Comparison of ENCODE assay signal across 10 cellular contexts in the genomic region with DNA sequence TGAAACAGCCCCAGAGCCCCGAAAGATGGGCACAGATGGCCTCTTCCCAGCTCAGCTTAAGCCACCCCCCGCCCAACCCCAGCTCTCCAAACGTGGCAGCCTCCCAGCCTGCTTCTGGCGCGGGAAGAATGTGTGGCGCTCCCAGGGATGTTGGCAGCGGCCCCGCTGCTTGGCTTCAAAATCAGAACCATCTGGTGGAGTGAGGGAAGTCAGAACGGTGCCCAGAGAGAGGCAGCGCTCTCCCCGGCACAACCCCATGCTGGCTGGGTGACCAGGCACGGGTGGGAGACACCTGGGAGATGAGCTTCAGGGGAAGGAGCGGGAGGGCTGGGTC.
A peak's percentile ranks its signal among the peaks of the same experiment; 100 is the strongest.
DNase-seq lines count a peak whose midpoint lies in the region; ATAC-seq, FAIRE-seq and TF ChIP-seq lines count a peak whose summit lies in the region.
"Had no signal": no experiment of that assay in that cellular context is flagged by ENCODE, and none has a peak within 500 bp of the region (broad histone marks: within the 10 kb centered on the region; RNA-seq: fewer than 3 reads in every experiment).

No MANE protein-coding gene starts in this region.

- H3K9ac ChIP-seq in SK-N-MC (ENCODE audit: insufficient read length) = peak overlapping the region; percentile 56

- ATAC-seq in Right ventricle myocardium superior (ENCODE audit: poor library complexity) (peak; percentile 91), GM21423 (IDR thresholded peaks at IDR 0.05; ENCODE audit: unreplicated experiment) (no peak), GM21786 (IDR thresholded peaks at IDR 0.05; ENCODE audit: unreplicated experiment) (no peak)

- intact Hi-C loops in Right ventricle myocardium superior (cut with DNase I) = no loop called here
- intact Hi-C loops in prostate gland (cut with DNase I) = loop anchor here (5.0 kb wide), 1 partner anchor 38 kb away; no protein-coding TSS in a partner anchor

- no peaks in the 10 kb centered on the region for H3K27me3 ChIP-seq in prostate gland (replicated peaks; ENCODE audit: insufficient read depth)

- H3K27ac ChIP-seq in C4-2B (peak overlapping the region; percentile 10; the same call in 1 of the 2 replicates), SK-N-MC (peak overlapping the region; percentile 72), prostate gland (peak overlapping the region; percentile 34 to 48)

- H3K4me3 ChIP-seq in SK-N-MC (peak overlapping the region; percentile 34), prostate gland (no peak overlapping the region)

- WGBS in prostate gland = 3% methylated on average over 13 of the region's 13 CpGs

- TF ChIP-seq CTCF in C4-2B (conservative IDR thresholded peaks at IDR 0.05) = no peak
- no peak for TF ChIP-seq CTCF in prostate gland (IDR thresholded peaks at IDR 0.05)

- H3K36me3 ChIP-seq in SK-N-MC (ENCODE audit: insufficient read depth, low read length) = no peaks in the 10 kb centered on the region
- H3K36me3 ChIP-seq in prostate gland = no peaks in the 10 kb centered on the region

- no peak for TF ChIP-seq POLR2A in prostate gland (IDR thresholded peaks at IDR 0.05)

- DNase-seq in SK-N-MC (ENCODE audit: low read depth, low spot score) = no peak
- DNase-seq in Right ventricle myocardium superior = peak; percentile 92
- DNase-seq in prostate gland (ENCODE audit: low spot score) = peak; percentile 87
- DNase-seq in urothelium cell line (ENCODE audit: low spot score) = no peak
- no peak for DNase-seq in SW480 (ENCODE audit: low spot score)
- DNase-seq: activated naive CD4-positive, alpha-beta T cell treated with anti-CD3 and anti-CD28 coated beads for 36 hours; kidney had no signal

- H3K9me3 ChIP-seq in SK-N-MC (ENCODE audit: low read depth, low read length) (no peaks in the 10 kb centered on the region), prostate gland (no peaks in the 10 kb centered on the region)

- no peak for FAIRE-seq in urothelium cell line (lab: Jason Lieb, UNC)
- FAIRE-seq: kidney had no signal

- no peaks in the 10 kb centered on the region for H3K4me1 ChIP-seq in prostate gland (replicated peaks)

Comparison
In these comparisons a context has a peak if more than half of its experiments do, and no peak if none do; other contexts are left out.
1. H3K27ac ChIP-seq: peak in every context shown above with its lines; median percentile 72 in SK-N-MC; 41 in prostate gland; 10 in C4-2B.
2. DNase-seq: peak in Right ventricle myocardium superior (single experiment) and prostate gland (single experiment); none in SK-N-MC (single experiment), urothelium cell line (single experiment) and SW480 (single experiment).